Comparison of ENCODE assay signal across 8 cellular contexts in the genomic region with DNA sequence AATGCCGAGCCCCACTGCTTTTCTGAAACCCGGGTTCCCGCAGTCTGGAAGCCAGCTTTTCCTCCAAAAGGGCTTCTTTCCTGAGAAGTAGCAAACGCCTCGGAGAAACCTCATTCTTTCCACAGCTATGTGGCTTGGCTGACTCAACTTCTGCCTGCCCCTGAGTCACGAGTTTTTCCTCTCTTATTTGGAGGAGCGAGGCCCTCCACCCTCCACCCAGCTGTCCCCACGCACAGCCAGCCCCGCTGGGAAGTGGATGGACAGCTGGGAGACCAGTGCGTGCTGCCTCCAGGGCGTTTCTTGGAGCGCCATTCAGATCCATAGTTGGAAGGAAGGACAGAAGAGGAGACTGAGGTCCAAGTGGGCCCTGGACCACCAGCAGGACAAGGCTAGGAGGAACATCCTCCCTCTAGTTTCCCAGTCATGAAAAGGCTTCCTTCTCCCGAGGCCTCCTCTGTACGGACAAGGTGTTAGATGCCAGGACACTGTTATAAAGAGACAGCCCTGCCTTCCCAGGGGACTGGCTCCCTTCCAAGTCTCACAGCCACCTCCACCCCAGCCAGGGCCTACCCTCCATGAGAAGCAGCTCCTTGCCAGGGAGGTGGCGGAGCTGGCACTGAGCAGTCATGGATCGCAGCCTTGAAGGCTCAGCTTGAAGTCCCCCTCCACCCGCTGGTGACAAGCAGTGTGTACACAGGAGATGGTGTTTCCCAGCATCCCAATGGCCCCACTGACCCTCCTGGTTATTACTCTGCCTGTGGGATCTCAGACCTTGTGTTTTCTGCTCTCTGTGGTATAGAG. TPM values are rescaled to one million over a fixed set of nuclear protein-coding genes. Genes with fewer than 3 reads are reported as not detected.
DNase-seq lines count a peak whose midpoint lies in the region; ATAC-seq and TF ChIP-seq lines count a peak whose summit lies in the region.

No MANE protein-coding gene starts in this region.

- peak overlapping the region; percentile 98 for H3K27ac ChIP-seq in left ventricle myocardium inferior (replicated peaks)
- peak overlapping the region in 6 of 8 donors; percentile 17 to 55 (median 30) for H3K27ac ChIP-seq in spleen

- TF ChIP-seq CTCF in left ventricle myocardium inferior (IDR thresholded peaks at IDR 0.05; ENCODE audit: borderline replicate concordance) (no peak), spleen (IDR thresholded peaks at IDR 0.05 in 8 of 11, conservative IDR thresholded peaks at IDR 0.05 in 3 of 11) (no peak)

- peaks cover 39% of the 10 kb centered on the region for H3K4me1 Mint-ChIP-seq in activated CD4-positive, alpha-beta T cell treated with anti-CD3 and anti-CD28 coated beads, Interleukin-2, amount 10 ng/mL, durations not matched to agents 24 days and 14 days
- peaks cover 50% of the 10 kb centered on the region for H3K4me1 Mint-ChIP-seq in activated T-cell treated with anti-CD3 and anti-CD28 coated beads, Interleukin-2, amount 50 U/mL, for 72 hours (ENCODE audit: low read depth)

- H3K4me3 Mint-ChIP-seq in activated CD4-positive, alpha-beta T cell treated with anti-CD3 and anti-CD28 coated beads, Interleukin-2, amount 10 ng/mL, durations not matched to agents 24 days and 14 days = peak overlapping the region; percentile 64
- H3K4me3 Mint-ChIP-seq in activated T-cell treated with anti-CD3 and anti-CD28 coated beads, Interleukin-2, amount 50 U/mL, for 72 hours = peak overlapping the region; percentile 62 to 67

- H3K27ac Mint-ChIP-seq in activated CD4-positive, alpha-beta T cell treated with anti-CD3 and anti-CD28 coated beads, Interleukin-2, amount 10 ng/mL, durations not matched to agents 24 days and 14 days = peak overlapping the region; percentile 90
- H3K27ac Mint-ChIP-seq in activated T-cell treated with anti-CD3 and anti-CD28 coated beads, Interleukin-2, amount 50 U/mL, for 72 hours = peak overlapping the region; percentile 68

- no peaks in the 10 kb centered on the region for H3K9me3 ChIP-seq in left ventricle myocardium inferior (replicated peaks)
- no peaks in the 10 kb centered on the region for H3K9me3 ChIP-seq in spleen

- H3K36me3 ChIP-seq in left ventricle myocardium inferior (no peaks in the 10 kb centered on the region), spleen (no peaks in the 10 kb centered on the region)

- no peaks in the 10 kb centered on the region for H3K27me3 Mint-ChIP-seq in activated CD4-positive, alpha-beta T cell treated with anti-CD3 and anti-CD28 coated beads, Interleukin-2, amount 10 ng/mL, durations not matched to agents 24 days and 14 days
- no peaks in the 10 kb centered on the region for H3K27me3 Mint-ChIP-seq in activated T-cell treated with anti-CD3 and anti-CD28 coated beads, Interleukin-2, amount 50 U/mL, for 72 hours (ENCODE audit: low read depth)

- no peak for TF ChIP-seq POLR2A in spleen (IDR thresholded peaks at IDR 0.05)

- peak overlapping the region; percentile 48 for H3K4me3 ChIP-seq in left ventricle myocardium inferior
- no peak overlapping the region for H3K4me3 ChIP-seq in spleen

- peak; percentile 64 for DNase-seq in activated CD4-positive, alpha-beta T cell treated with anti-CD3 and anti-CD28 coated beads, Interleukin-2, amount 10 ng/mL, durations not matched to agents 24 days and 14 days
- no peak for DNase-seq in activated CD4-positive, alpha-beta T cell treated with anti-CD3 and anti-CD28 coated beads for 1 hour
- DNase-seq in activated T-cell treated with anti-CD3 and anti-CD28 coated beads, Interleukin-2, amount 50 U/mL, for 72 hours = peak; percentile 60 to 64
- DNase-seq in left ventricle myocardium inferior (peak; percentile 60), spleen (peak; percentile 78), SK-N-DZ (ENCODE audit: low spot score) (no peak), globus pallidus (ENCODE audit: low spot score) (no peak)

- ATAC-seq in activated T-cell treated with anti-CD3 and anti-CD28 coated beads, Interleukin-2, amount 50 U/mL, for 72 hours (replicated peaks in 1 of 2) = peak; percentile 29 to 33
- no peak for ATAC-seq in HG03025 (IDR thresholded peaks at IDR 0.05; ENCODE audit: low FRiP score, unreplicated experiment)

- no peaks in the 10 kb centered on the region for H3K27me3 ChIP-seq in left ventricle myocardium inferior (ENCODE audit: low read depth)
- H3K27me3 ChIP-seq in spleen (replicated peaks in 1 of 7) = no peaks in the 10 kb centered on the region

- H3K4me1 ChIP-seq in left ventricle myocardium inferior (peaks cover 65% of the 10 kb centered on the region), spleen (peaks cover 19 to 58% (median 44%) of the 10 kb centered on the region in 6 donors)

- intact Hi-C loops in activated CD4-positive, alpha-beta T cell treated with anti-CD3 and anti-CD28 coated beads, Interleukin-2, amount 10 ng/mL, durations not matched to agents 24 days and 14 days (cut with micrococcal nuclease) = no loop called here
- intact Hi-C loops in left ventricle myocardium inferior (cut with micrococcal nuclease) = no loop called here
- intact Hi-C loops in spleen (cut with DNase I; ENCODE audit: low total_unique reads) = loop anchor here (10.0 kb wide), 2 partner anchors 48 to 52 kb away; partner anchors contain the start of gene C19orf12

- no peaks in the 10 kb centered on the region for H3K9me3 Mint-ChIP-seq in activated CD4-positive, alpha-beta T cell treated with anti-CD3 and anti-CD28 coated beads, Interleukin-2, amount 10 ng/mL, durations not matched to agents 24 days and 14 days
- H3K9me3 Mint-ChIP-seq in activated T-cell treated with anti-CD3 and anti-CD28 coated beads, Interleukin-2, amount 50 U/mL, for 72 hours = no peaks in the 10 kb centered on the region

- WGBS in spleen, 5 donors = 61 to 82% (median 76%) methylated on average over 15 to 17 of the region's 17 CpGs

- H3K36me3 Mint-ChIP-seq in activated CD4-positive, alpha-beta T cell treated with anti-CD3 and anti-CD28 coated beads, Interleukin-2, amount 10 ng/mL, durations not matched to agents 24 days and 14 days (ENCODE audit: low read depth) = peaks cover 9% of the 10 kb centered on the region
- H3K36me3 Mint-ChIP-seq in activated T-cell treated with anti-CD3 and anti-CD28 coated beads, Interleukin-2, amount 50 U/mL, for 72 hours (ENCODE audit: insufficient read depth in 2 of 2) = peaks cover 4% of the 10 kb centered on the region in 2 donors

RNA-seq across cellular contexts. Expression of gene PLEKHF1, which starts 2.5 kb away (rescaled TPM):
- total RNA-seq in activated CD4-positive, alpha-beta T cell treated with anti-CD3 and anti-CD28 coated beads, Interleukin-2, amount 10 ng/mL, durations not matched to agents 24 days and 14 days = 24.0 and 26.7 TPM in 2 replicates
- total RNA-seq in activated T-cell treated with anti-CD3 and anti-CD28 coated beads, Interleukin-2, amount 50 U/mL, for 72 hours = 10 to 100 TPM; 21.3 to 21.5 TPM
- total RNA-seq in left ventricle myocardium inferior = 27.8 TPM
- 10 to 100 TPM; 12.4 to 28.0 (median 18.5) TPM for total RNA-seq in spleen
- polyA plus RNA-seq in spleen = 10 to 100 TPM in 2 of 3 donors, 1 to 10 TPM in 1; 9.7 to 18.6 (median 10.7) TPM
- 3.3 and 4.2 TPM in 2 replicates for polyA plus RNA-seq in SK-N-DZ (2014; cell fraction: cytosol; rRNA removed)
- 2.6 and 3.7 TPM in 2 replicates for polyA plus RNA-seq in SK-N-DZ (2014; cell fraction: nucleus; rRNA removed)

RNA-seq across cellular contexts. Expression of gene C19orf12, which starts 52.3 kb away (rescaled TPM):
- total RNA-seq in activated CD4-positive, alpha-beta T cell treated with anti-CD3 and anti-CD28 coated beads, Interleukin-2, amount 10 ng/mL, durations not matched to agents 24 days and 14 days = 41.4 and 41.6 TPM in 2 replicates
- 10 to 100 TPM; 32.1 to 35.6 TPM for total RNA-seq in activated T-cell treated with anti-CD3 and anti-CD28 coated beads, Interleukin-2, amount 50 U/mL, for 72 hours
- 48.6 TPM for total RNA-seq in left ventricle myocardium inferior
- total RNA-seq in spleen = 10 to 100 TPM; 24.2 to 36.9 (median 30.2) TPM
- polyA plus RNA-seq in spleen = 10 to 100 TPM; 13.8 to 19.3 (median 13.9) TPM
- polyA plus RNA-seq in SK-N-DZ (2014; cell fraction: cytosol; rRNA removed) = 41.4 and 47.5 TPM in 2 replicates
- polyA plus RNA-seq in SK-N-DZ (2014; cell fraction: nucleus; rRNA removed) = 30.3 and 31.3 TPM in 2 replicates

RNA-seq across cellular contexts. Expression of gene POP4, which starts 56.7 kb away (rescaled TPM):
- total RNA-seq in activated CD4-positive, alpha-beta T cell treated with anti-CD3 and anti-CD28 coated beads, Interleukin-2, amount 10 ng/mL, durations not matched to agents 24 days and 14 days = 121 TPM in 2 replicates
- total RNA-seq in activated T-cell treated with anti-CD3 and anti-CD28 coated beads, Interleukin-2, amount 50 U/mL, for 72 hours = 10 to 100 TPM; 62.6 to 65.3 TPM
- total RNA-seq in left ventricle myocardium inferior (53.9 TPM), spleen (10 to 100 TPM; 49.3 to 73.1 (median 60.7) TPM)
- 10 to 100 TPM; 54.5 to 69.1 (median 68.8) TPM for polyA plus RNA-seq in spleen
- polyA plus RNA-seq in SK-N-DZ (2014; cell fraction: cytosol; rRNA removed) = 48.4 and 60.7 TPM in 2 replicates
- polyA plus RNA-seq in SK-N-DZ (2014; cell fraction: nucleus; rRNA removed) = 44.6 and 56.1 TPM in 2 replicates

Comparison
In these comparisons a context has a peak if more than half of its experiments do, and no peak if none do; other contexts are left out.
1. DNase-seq: peak in activated CD4-positive, alpha-beta T cell treated with anti-CD3 and anti-CD28 coated beads, Interleukin-2, amount 10 ng/mL, durations not matched to agents 24 days and 14 days (single experiment), activated T-cell treated with anti-CD3 and anti-CD28 coated beads, Interleukin-2, amount 50 U/mL, for 72 hours (2 of 2), left ventricle myocardium inferior (single experiment) and spleen (single experiment); none in activated CD4-positive, alpha-beta T cell treated with anti-CD3 and anti-CD28 coated beads for 1 hour (single experiment), SK-N-DZ (single experiment) and globus pallidus (single experiment).